In the genomic region with DNA sequence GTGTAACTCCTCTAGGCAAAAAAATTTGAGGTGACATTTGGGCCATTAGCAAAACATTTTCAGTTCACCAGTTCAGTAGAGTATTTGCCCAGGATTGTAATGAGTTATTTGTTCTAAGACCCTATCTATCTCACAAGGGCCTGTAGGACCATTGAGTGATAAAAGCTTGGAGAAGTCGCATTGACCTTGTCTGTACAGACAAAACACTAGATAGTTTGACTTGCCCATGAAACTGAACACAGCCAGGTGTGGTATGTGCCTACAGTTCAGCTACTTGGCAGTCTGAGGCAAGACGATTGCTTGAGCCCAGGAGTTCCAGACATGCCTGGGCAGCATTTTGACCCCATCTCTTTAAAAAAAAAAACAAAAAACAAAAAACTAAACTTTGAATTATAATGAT, we compare ENCODE assay signal across 24 cellular contexts. TPM values are rescaled to one million over a fixed set of nuclear protein-coding genes. Genes with fewer than 3 reads are reported as not detected.
A peak's percentile ranks its signal among the peaks of the same experiment; 100 is the strongest.
DNase-seq lines count a peak whose midpoint lies in the region; ATAC-seq and TF ChIP-seq lines count a peak whose summit lies in the region.
"Had no signal": no experiment of that assay in that cellular context is flagged by ENCODE, and none has a peak within 500 bp of the region (broad histone marks: within the 10 kb centered on the region; RNA-seq: fewer than 3 reads in every experiment).

No MANE protein-coding gene starts in this region.

- DNase-seq in cardiac muscle cell (ENCODE audit: low read depth in 1 of 2, low spot score in 1 of 2) (no peak), left ventricle myocardium superior (no peak), Karpas-422 (no peak), gastrocnemius medialis (no peak), GM03348 (ENCODE audit: low spot score) (no peak), NCI-H2196 treated with DMSO at 0.1 percent for 48 hours (lab: John Stamatoyannopoulos, UW; ENCODE audit: unreplicated experiment) (no peak)
- no peak for DNase-seq in activated CD4-positive, alpha-beta T cell treated with anti-CD3 and anti-CD28 coated beads for 4 hours
- DNase-seq: activated CD4-positive, alpha-beta T cell treated with anti-CD3 and anti-CD28 coated beads for 1 hour; DMS 273 treated with DMSO at 0.1 percent for 48 hours; H7; kidney; naive B cell; NCI-H1092; NCI-H2029; pancreas; Peyer's patch; SK-N-SH; testis had no signal

- H2AFZ ChIP-seq in Karpas-422 (ENCODE audit: low read length) = no peak overlapping the region

- no peak overlapping the region for H3K4me2 ChIP-seq in Karpas-422 (ENCODE audit: low read depth, low read length, poor library complexity, severe bottlenecking)
- H3K4me2 ChIP-seq: SK-N-SH had no signal

- H3K36me3 Mint-ChIP-seq in brain = no peaks in the 10 kb centered on the region
- H3K36me3 Mint-ChIP-seq: naive B cell; stimulated activated memory B cell treated with anti-CD40 and anti-IgM and Interleukin-4, amounts not matched to agents 10 μg/mL and 1 μg/mL and 100 μg/mL, for 72 hours had no signal

- no peaks in the 10 kb centered on the region for H3K9me3 Mint-ChIP-seq in brain
- H3K9me3 Mint-ChIP-seq: dendritic cell treated with granulocyte-macrophage colony-stimulating factor and Interleukin-4, amounts not matched to agents 40 ng/mL and 50 ng/mL, for 4 days; memory B cell; naive B cell; stimulated activated memory B cell treated with anti-CD40 and anti-IgM and Interleukin-4, amounts not matched to agents 10 μg/mL and 1 μg/mL and 100 μg/mL, for 72 hours had no signal

- intact Hi-C loops in left ventricle myocardium superior (cut with micrococcal nuclease) = no loop called here
- intact Hi-C loops in gastrocnemius medialis (cut with DNase I; ENCODE audit: low total_unique reads) = no loop called here

- H3K27me3 ChIP-seq in cardiac muscle cell = no peaks in the 10 kb centered on the region
- H3K27me3 ChIP-seq in Karpas-422 (ENCODE audit: low read length) = no peaks in the 10 kb centered on the region
- no peaks in the 10 kb centered on the region for H3K27me3 ChIP-seq in gastrocnemius medialis
- H3K27me3 ChIP-seq: foreskin keratinocyte, pancreas, Peyer's patch, testis had no signal

- no peaks in the 10 kb centered on the region for H3K9me3 ChIP-seq in cardiac muscle cell (ENCODE audit: low read depth)
- no peaks in the 10 kb centered on the region for H3K9me3 ChIP-seq in Karpas-422 (ENCODE audit: low read length)
- H3K9me3 ChIP-seq in gastrocnemius medialis = no peaks in the 10 kb centered on the region
- H3K9me3 ChIP-seq: pancreas, Peyer's patch, SK-N-SH, testis had no signal

- H3K27ac ChIP-seq in cardiac muscle cell (peak overlapping the region; percentile 71), Karpas-422 (ENCODE audit: low read length) (peak overlapping the region; percentile 54), gastrocnemius medialis (peak overlapping the region; percentile 94 to 99 (median 95))
- H3K27ac ChIP-seq: C4-2B, foreskin keratinocyte, pancreas, Peyer's patch, testis had no signal

- TF ChIP-seq CTCF in cardiac muscle cell (IDR thresholded peaks at IDR 0.05; ENCODE audit: low read depth, low read length) (no peak), brain (conservative IDR thresholded peaks at IDR 0.05) (no peak), gastrocnemius medialis (IDR thresholded peaks at IDR 0.05 in 4 of 5, conservative IDR thresholded peaks at IDR 0.05 in 1 of 5) (no peak)

- H3K9me2 ChIP-seq in Karpas-422 (replicated peaks; ENCODE audit: insufficient read depth, low read length) = no peaks in the 10 kb centered on the region
- H3K9me2 ChIP-seq: SK-N-SH had no signal

- H3K4me1 ChIP-seq in cardiac muscle cell (ENCODE audit: low read depth) (peaks cover 20% of the 10 kb centered on the region), Karpas-422 (ENCODE audit: low read length) (peaks cover 31% of the 10 kb centered on the region), gastrocnemius medialis (peaks cover 50 to 52% of the 10 kb centered on the region in 2 donors)

- H4K20me1 ChIP-seq in Karpas-422 (ENCODE audit: insufficient read depth, low read depth, low read length) = no peaks in the 10 kb centered on the region

- H3K27me3 Mint-ChIP-seq in brain = no peaks in the 10 kb centered on the region
- H3K27me3 Mint-ChIP-seq: dendritic cell treated with granulocyte-macrophage colony-stimulating factor and Interleukin-4, amounts not matched to agents 40 ng/mL and 50 ng/mL, for 4 days; memory B cell; naive B cell; stimulated activated memory B cell treated with anti-CD40 and anti-IgM and Interleukin-4, amounts not matched to agents 10 μg/mL and 1 μg/mL and 100 μg/mL, for 72 hours had no signal

- H3K4me3 ChIP-seq in cardiac muscle cell (no peak overlapping the region), Karpas-422 (ENCODE audit: low read length) (no peak overlapping the region), gastrocnemius medialis (no peak overlapping the region)
- H3K4me3 ChIP-seq: pancreas, Peyer's patch, testis had no signal

- H3K4me3 Mint-ChIP-seq in brain = peak overlapping the region in 1 of 5 experiments; percentile 42
- H3K4me3 Mint-ChIP-seq: dendritic cell treated with granulocyte-macrophage colony-stimulating factor and Interleukin-4, amounts not matched to agents 40 ng/mL and 50 ng/mL, for 4 days; memory B cell; stimulated activated memory B cell treated with anti-CD40 and anti-IgM and Interleukin-4, amounts not matched to agents 10 μg/mL and 1 μg/mL and 100 μg/mL, for 72 hours had no signal

- in situ Hi-C loops in gastrocnemius medialis (cut with MboI; ENCODE audit: low sequenced_read_pairs in 4 of 4) = no loop called here

- H3K9ac ChIP-seq in Karpas-422 (ENCODE audit: low read length) = no peak overlapping the region
- H3K9ac ChIP-seq: SK-N-SH had no signal

- H3K36me3 ChIP-seq in cardiac muscle cell (peaks cover 4% of the 10 kb centered on the region), Karpas-422 (ENCODE audit: insufficient read depth, low read length) (peaks cover 10% of the 10 kb centered on the region; the same call in 1 of the 2 replicates), gastrocnemius medialis (peaks cover 0 to 7% of the 10 kb centered on the region in 2 donors)
- H3K36me3 ChIP-seq: pancreas had no signal

- no peak for TF ChIP-seq POLR2A in gastrocnemius medialis (IDR thresholded peaks at IDR 0.05)

- H3K4me1 Mint-ChIP-seq in brain = peaks cover 10% of the 10 kb centered on the region

- H3K27ac Mint-ChIP-seq in brain = peak overlapping the region in 4 of 5 experiments; percentile 42 to 85 (median 56)
- H3K27ac Mint-ChIP-seq: dendritic cell treated with granulocyte-macrophage colony-stimulating factor and Interleukin-4, amounts not matched to agents 40 ng/mL and 50 ng/mL, for 4 days; naive B cell; stimulated activated memory B cell treated with anti-CD40 and anti-IgM and Interleukin-4, amounts not matched to agents 10 μg/mL and 1 μg/mL and 100 μg/mL, for 72 hours had no signal

- H3K79me2 ChIP-seq in Karpas-422 (ENCODE audit: low read length) = peaks cover 29% of the 10 kb centered on the region

- ATAC-seq in left ventricle myocardium superior (no peak), gastrocnemius medialis (no peak)
- ATAC-seq: foreskin keratinocyte; pancreas; stimulated activated memory B cell treated with anti-CD40 and anti-IgM and Interleukin-4, amounts not matched to agents 10 μg/mL and 1 μg/mL and 100 μg/mL, for 72 hours had no signal

RNA-seq across cellular contexts. Expression of a gene that starts 3.1 kb away (rescaled TPM):
- total RNA-seq in cardiac muscle cell = 1,032 and 1,070 TPM in 2 replicates
- 966 and 1,056 TPM in 2 replicates for polyA plus RNA-seq in cardiac muscle cell
- total RNA-seq in left ventricle myocardium superior = 449 TPM
- total RNA-seq in Karpas-422 (2014; rRNA removed; shearing (Covaris generic); ENCODE audit: low replicate concordance) = 248 and 524 TPM in 2 replicates
- polyA plus RNA-seq in brain (ENCODE audit: insufficient read depth, low read depth, low replicate concordance) = 273 TPM
- total RNA-seq in gastrocnemius medialis = 100 to 1,000 TPM; 125 to 333 (median 193) TPM

RNA-seq across cellular contexts. Expression of a gene that starts 6.2 kb away (rescaled TPM):
- total RNA-seq in cardiac muscle cell (51.9 and 72.3 TPM in 2 replicates), left ventricle myocardium superior (62.3 TPM), gastrocnemius medialis (10 to 100 TPM; 37.6 to 56.1 (median 51.2) TPM)
- polyA plus RNA-seq in cardiac muscle cell (117 and 137 TPM in 2 replicates), brain (ENCODE audit: insufficient read depth, low read depth, low replicate concordance) (119 TPM)
- 56.9 and 71.8 TPM in 2 replicates for total RNA-seq in Karpas-422 (2014; rRNA removed; shearing (Covaris generic); ENCODE audit: low replicate concordance)

RNA-seq across cellular contexts. Expression of a gene that starts 20.3 kb away (rescaled TPM):
- total RNA-seq in cardiac muscle cell = 22.3 and 24.6 TPM in 2 replicates
- polyA plus RNA-seq in cardiac muscle cell = 24.5 and 24.8 TPM in 2 replicates
- total RNA-seq in left ventricle myocardium superior = 2.7 TPM
- total RNA-seq in Karpas-422 (2014; rRNA removed; shearing (Covaris generic); ENCODE audit: low replicate concordance) = 35.1 and 46.0 TPM in 2 replicates
- 12.4 TPM for polyA plus RNA-seq in brain (ENCODE audit: insufficient read depth, low read depth, low replicate concordance)
- total RNA-seq in gastrocnemius medialis = 10 to 100 TPM in 2 of 4 donors, 1 to 10 TPM in 2; 5.6 to 18.9 (median 12.4) TPM
